Comparison of ENCODE assay signal across 1 cellular context in the genomic region with DNA sequence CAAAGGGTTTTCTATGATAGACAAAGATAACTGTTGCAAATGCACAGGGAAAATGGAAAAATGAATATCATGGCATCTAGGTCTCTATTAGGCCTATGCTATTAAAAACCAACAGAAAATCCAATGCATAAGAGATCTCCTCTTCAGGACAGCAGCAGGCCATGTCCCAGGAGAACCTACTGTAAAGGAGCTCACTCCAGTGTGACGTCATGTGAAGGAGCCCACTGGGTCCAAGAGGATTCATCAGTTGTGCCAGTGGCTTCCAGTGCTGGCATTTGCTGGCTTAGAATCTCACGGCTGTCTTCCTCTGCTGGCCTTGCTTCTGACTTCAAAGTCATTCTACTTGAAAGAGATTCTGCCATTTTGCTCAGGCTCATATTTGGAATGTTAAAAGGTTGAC.
TF ChIP-seq lines count a peak whose summit lies in the region.

No MANE protein-coding gene starts in this region.

TF ChIP-seq in HepG2, 621 proteins besides CTCF, POLR2A, EP300 and RAD21 (continued from another document):
- TF ChIP-seq, protein P1, sequence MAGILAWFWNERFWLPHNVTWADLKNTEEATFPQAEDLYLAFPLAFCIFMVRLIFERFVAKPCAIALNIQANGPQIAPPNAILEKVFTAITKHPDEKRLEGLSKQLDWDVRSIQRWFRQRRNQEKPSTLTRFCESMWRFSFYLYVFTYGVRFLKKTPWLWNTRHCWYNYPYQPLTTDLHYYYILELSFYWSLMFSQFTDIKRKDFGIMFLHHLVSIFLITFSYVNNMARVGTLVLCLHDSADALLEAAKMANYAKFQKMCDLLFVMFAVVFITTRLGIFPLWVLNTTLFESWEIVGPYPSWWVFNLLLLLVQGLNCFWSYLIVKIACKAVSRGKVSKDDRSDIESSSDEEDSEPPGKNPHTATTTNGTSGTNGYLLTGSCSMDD (CRISPR knock-in tag; IDR thresholded peaks at IDR 0.05), result no peak
- TF ChIP-seq ATF7 (IDR thresholded peaks at IDR 0.05), result peak; percentile 79
- TF ChIP-seq ATF7 (CRISPR knock-in tag; IDR thresholded peaks at IDR 0.05), result no peak
